In the genomic region with DNA sequence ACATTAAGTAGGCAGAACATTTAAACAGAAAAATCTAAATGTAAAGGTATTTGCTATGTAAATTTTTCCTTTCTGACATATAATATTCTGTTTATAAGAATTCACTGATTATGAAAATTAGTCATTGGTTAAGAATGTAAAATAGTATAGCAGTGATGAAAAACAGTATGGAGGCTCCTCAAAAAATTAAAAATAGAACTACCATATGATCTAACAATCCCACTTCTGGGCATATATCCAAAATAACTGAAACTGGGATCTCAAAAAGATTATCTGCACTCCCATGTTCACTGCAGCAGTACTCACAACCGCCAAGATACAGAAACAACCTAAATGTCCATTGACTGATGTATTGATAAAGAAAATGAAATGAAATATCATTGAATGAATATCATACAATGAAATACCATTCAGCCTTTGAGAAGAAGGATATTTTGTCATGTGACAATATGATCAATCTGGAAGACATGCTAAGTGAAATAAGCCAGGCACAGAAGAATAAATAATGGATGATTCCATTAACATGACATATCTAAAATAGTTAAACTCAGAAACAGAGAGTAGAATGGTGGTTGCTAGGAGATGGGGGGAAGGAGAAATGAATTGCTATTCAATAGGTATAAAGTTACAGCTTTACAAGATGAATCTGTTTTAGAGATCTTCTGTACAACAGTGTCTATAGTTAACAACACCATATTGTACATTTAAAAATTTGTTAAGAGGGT, we compare ENCODE assay signal across 1 cellular context.
TF ChIP-seq lines count a peak whose summit lies in the region.

No MANE protein-coding gene starts in this region.

TF ChIP-seq in K562, 482 proteins besides CTCF, POLR2A, EP300 and RAD21:
- TF ChIP-seq, protein P1, sequence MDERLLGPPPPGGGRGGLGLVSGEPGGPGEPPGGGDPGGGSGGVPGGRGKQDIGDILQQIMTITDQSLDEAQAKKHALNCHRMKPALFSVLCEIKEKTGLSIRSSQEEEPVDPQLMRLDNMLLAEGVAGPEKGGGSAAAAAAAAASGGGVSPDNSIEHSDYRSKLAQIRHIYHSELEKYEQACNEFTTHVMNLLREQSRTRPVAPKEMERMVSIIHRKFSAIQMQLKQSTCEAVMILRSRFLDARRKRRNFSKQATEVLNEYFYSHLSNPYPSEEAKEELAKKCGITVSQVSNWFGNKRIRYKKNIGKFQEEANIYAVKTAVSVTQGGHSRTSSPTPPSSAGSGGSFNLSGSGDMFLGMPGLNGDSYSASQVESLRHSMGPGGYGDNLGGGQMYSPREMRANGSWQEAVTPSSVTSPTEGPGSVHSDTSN (CRISPR knock-in tag; IDR thresholded peaks at IDR 0.05; ENCODE audit: low read depth) = no peak
- TF ChIP-seq, protein P1 (tag; conservative IDR thresholded peaks at IDR 0.05; ENCODE audit: low read depth) = 0 out of 2 replicates have a peak, but pooled peaks have one; percentile 13
- no peak for TF ChIP-seq ZEB2 (IDR thresholded peaks at IDR 0.05)
- TF ChIP-seq RFX1 (IDR thresholded peaks at IDR 0.05) = peak; percentile 38; the same call in 1 of the 2 replicates
- TF ChIP-seq CBFA2T3 (IDR thresholded peaks at IDR 0.05) = peak; percentile 31; the same call in 1 of the 2 replicates
- TF ChIP-seq NFIC (IDR thresholded peaks at IDR 0.05) = peak; percentile 44; the same call in 1 of the 2 replicates
- TF ChIP-seq MEF2D (tag; conservative IDR thresholded peaks at IDR 0.05; ENCODE audit: low read depth) = peak; percentile 52
- TF ChIP-seq, protein P2, sequence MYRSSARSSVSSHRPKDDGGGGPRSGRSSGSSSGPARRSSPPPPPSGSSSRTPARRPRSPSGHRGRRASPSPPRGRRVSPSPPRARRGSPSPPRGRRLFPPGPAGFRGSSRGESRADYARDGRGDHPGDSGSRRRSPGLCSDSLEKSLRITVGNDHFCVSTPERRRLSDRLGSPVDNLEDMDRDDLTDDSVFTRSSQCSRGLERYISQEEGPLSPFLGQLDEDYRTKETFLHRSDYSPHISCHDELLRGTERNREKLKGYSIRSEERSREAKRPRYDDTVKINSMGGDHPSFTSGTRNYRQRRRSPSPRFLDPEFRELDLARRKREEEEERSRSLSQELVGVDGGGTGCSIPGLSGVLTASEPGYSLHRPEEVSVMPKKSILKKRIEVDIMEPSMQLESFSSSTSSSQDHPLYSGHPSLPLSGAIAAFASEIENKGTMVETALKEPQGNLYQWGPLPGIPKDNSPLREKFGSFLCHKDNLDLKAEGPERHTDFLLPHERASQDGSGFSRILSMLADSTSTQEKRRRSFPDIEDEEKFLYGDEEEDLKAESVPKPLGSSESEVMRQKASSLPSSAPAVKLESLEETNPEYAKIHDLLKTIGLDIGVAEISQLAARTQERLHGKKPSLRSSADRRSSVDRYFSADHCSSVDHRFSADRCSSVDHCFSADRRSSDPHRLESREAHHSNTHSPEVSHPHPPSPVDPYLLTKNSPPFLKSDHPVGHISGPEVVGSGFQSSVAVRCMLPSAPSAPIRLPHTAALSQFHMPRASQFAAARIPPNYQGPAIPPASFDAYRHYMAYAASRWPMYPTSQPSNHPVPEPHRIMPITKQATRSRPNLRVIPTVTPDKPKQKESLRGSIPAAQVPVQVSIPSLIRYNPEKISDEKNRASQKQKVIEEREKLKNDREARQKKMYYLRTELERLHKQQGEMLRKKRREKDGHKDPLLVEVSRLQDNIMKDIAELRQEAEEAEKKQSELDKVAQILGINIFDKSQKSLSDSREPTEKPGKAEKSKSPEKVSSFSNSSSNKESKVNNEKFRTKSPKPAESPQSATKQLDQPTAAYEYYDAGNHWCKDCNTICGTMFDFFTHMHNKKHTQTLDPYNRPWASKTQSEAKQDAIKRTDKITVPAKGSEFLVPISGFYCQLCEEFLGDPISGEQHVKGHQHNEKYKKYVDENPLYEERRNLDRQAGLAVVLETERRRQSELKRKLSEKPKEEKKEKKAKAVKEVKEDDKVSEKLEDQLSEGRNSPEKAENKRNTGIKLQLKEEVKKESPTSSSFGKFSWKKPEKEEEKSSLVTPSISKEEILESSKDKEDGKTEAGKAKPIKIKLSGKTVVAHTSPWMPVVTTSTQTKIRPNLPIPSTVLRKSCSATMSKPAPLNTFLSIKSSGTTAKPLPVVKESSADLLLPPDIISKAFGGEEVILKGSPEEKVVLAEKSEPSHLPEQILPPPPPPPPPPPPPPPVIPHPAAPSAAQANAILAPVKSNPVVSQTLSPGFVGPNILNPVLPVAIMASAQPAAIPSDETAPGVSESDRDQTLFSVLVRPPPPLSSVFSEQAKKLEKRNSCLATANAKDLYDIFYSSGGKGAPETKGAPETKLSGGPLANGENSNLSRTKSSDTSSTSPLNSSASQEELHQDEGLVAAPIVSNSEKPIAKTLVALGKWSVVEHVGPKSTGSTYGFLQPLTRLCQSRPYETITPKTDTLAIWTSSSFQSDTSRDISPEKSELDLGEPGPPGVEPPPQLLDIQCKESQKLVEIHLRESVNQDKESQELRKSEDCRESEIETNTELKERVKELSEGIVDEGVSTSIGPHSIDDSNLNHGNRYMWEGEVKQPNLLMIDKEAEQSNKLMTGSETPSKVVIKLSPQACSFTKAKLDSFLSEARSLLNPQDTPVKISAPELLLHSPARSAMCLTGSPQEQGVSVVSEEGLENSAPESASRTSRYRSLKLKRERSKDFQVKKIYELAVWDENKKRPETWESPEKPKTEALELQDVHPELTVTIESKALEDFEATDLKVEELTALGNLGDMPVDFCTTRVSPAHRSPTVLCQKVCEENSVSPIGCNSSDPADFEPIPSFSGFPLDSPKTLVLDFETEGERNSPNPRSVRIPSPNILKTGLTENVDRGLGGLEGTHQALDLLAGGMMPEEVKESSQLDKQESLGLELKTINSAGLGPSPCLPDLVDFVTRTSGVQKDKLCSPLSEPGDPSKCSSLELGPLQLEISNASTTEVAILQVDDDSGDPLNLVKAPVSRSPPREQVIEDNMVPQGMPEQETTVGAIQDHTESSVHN (IDR thresholded peaks at IDR 0.05; ENCODE audit: borderline replicate concordance in 1 of 2, low read depth in 1 of 2) = no peak
- TF ChIP-seq, protein P3, sequence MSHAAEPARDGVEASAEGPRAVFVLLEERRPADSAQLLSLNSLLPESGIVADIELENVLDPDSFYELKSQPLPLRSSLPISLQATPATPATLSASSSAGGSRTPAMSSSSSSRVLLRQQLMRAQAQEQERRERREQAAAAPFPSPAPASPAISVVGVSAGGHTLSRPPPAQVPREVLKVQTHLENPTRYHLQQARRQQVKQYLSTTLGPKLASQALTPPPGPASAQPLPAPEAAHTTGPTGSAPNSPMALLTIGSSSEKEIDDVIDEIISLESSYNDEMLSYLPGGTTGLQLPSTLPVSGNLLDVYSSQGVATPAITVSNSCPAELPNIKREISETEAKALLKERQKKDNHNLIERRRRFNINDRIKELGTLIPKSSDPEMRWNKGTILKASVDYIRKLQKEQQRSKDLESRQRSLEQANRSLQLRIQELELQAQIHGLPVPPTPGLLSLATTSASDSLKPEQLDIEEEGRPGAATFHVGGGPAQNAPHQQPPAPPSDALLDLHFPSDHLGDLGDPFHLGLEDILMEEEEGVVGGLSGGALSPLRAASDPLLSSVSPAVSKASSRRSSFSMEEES (CRISPR knock-in tag; IDR thresholded peaks at IDR 0.05) = peak; percentile 40
TF ChIP-seq in K562: peak in this region for 6.
